24 cellular contexts compared by ENCODE assay signal in genomic region chr1:224041032-224041431, GRCh38.
"Had no signal": no experiment of that assay in that cellular context is flagged by ENCODE, and none has a peak within 500 bp of the region (broad histone marks: within the 10 kb centered on the region; RNA-seq: fewer than 3 reads in every experiment).

No MANE protein-coding gene starts in this region.

- DNase-seq: activated CD4-positive, alpha-beta memory T cell treated with anti-CD3 and anti-CD28 coated beads for 36 hours; activated CD4-positive, alpha-beta T cell treated with anti-CD3 and anti-CD28 coated beads for 36 hours; activated CD8-positive, alpha-beta memory T cell treated with anti-CD3 and anti-CD28 coated beads for 24 hours; activated effector memory CD4-positive, alpha-beta T cell treated with anti-CD3 and anti-CD28 coated beads, Interleukin-2, amount 50 U/mL, for 16 hours; activated naive CD4-positive, alpha-beta T cell treated with Interleukin-2 at 50 U/mL for 16 hours; activated naive CD8-positive, alpha-beta T cell treated with anti-CD3 and anti-CD28 coated beads, Interleukin-2, amount 50 U/mL, for 24 hours; activated T-cell treated with anti-CD3 and anti-CD28 coated beads, Interleukin-2, amount 50 U/mL, for 4 hours; amniotic stem cell; central memory CD4-positive, alpha-beta T cell; MM.1S; NCI-H1105; NCI-H1436; NCI-H1694 treated with DMSO at 0.1 percent for 48 hours; NCI-H2029 treated with DMSO at 0.1 percent for 48 hours; NCI-H510A treated with DMSO at 0.1 percent for 48 hours; NCI-H69; NK-92 treated with Interleukin-12 subunit alpha and Interleukin-12 subunit beta, amount 100 ng/mL, for 24 hours; OCI-M1; SHP77 treated with DMSO at 0.1 percent for 48 hours; T-cell; T-helper 2 cell; WERI-Rb-1 had no signal

- H3K9me3 ChIP-seq: breast epithelium had no signal

- H3K9me3 Mint-ChIP-seq: activated CD4-positive, alpha-beta memory T cell treated with anti-CD3 and anti-CD28 coated beads for 36 hours; activated naive CD4-positive, alpha-beta T cell treated with anti-CD3 and anti-CD28 coated beads, Interleukin-2, amount 50 U/mL, for 72 hours; activated naive CD8-positive, alpha-beta T cell treated with anti-CD3 and anti-CD28 coated beads, Interleukin-2, amount 50 U/mL, for 24 hours; activated T-cell treated with anti-CD3 and anti-CD28 coated beads, Interleukin-2, amount 50 U/mL, for 4 hours; T-cell had no signal

- H3K36me3 ChIP-seq: breast epithelium, WERI-Rb-1 had no signal

- H3K4me1 Mint-ChIP-seq: activated CD4-positive, alpha-beta T cell treated with anti-CD3 and anti-CD28 coated beads for 36 hours; activated naive CD8-positive, alpha-beta T cell treated with anti-CD3 and anti-CD28 coated beads, Interleukin-2, amount 50 U/mL, for 24 hours; T-cell had no signal

- ATAC-seq: activated CD4-positive, alpha-beta T cell treated with anti-CD3 and anti-CD28 coated beads for 36 hours; activated naive CD4-positive, alpha-beta T cell treated with anti-CD3 and anti-CD28 coated beads, Interleukin-2, amount 50 U/mL, for 72 hours; activated naive CD8-positive, alpha-beta T cell treated with anti-CD3 and anti-CD28 coated beads, Interleukin-2, amount 50 U/mL, for 24 hours; activated T-cell treated with anti-CD3 and anti-CD28 coated beads, Interleukin-2, amount 50 U/mL, for 4 hours; T-cell had no signal

- H3K4me3 ChIP-seq: breast epithelium had no signal

- H3K36me3 Mint-ChIP-seq: activated CD4-positive, alpha-beta memory T cell treated with anti-CD3 and anti-CD28 coated beads for 36 hours; activated naive CD4-positive, alpha-beta T cell treated with anti-CD3 and anti-CD28 coated beads, Interleukin-2, amount 50 U/mL, for 72 hours; T-cell had no signal

- H3K27me3 ChIP-seq: breast epithelium had no signal

- H3K4me3 Mint-ChIP-seq: activated CD4-positive, alpha-beta memory T cell treated with anti-CD3 and anti-CD28 coated beads for 36 hours; activated CD4-positive, alpha-beta T cell treated with anti-CD3 and anti-CD28 coated beads for 36 hours; activated naive CD8-positive, alpha-beta T cell treated with anti-CD3 and anti-CD28 coated beads, Interleukin-2, amount 50 U/mL, for 24 hours; activated T-cell treated with anti-CD3 and anti-CD28 coated beads, Interleukin-2, amount 50 U/mL, for 4 hours; T-cell had no signal

- H3K4me1 ChIP-seq: breast epithelium had no signal

- H3K27ac Mint-ChIP-seq: activated CD4-positive, alpha-beta memory T cell treated with anti-CD3 and anti-CD28 coated beads for 36 hours; activated CD4-positive, alpha-beta T cell treated with anti-CD3 and anti-CD28 coated beads for 36 hours; activated naive CD4-positive, alpha-beta T cell treated with anti-CD3 and anti-CD28 coated beads, Interleukin-2, amount 50 U/mL, for 72 hours; activated naive CD8-positive, alpha-beta T cell treated with anti-CD3 and anti-CD28 coated beads, Interleukin-2, amount 50 U/mL, for 24 hours; T-cell had no signal

- H3K27ac ChIP-seq: breast epithelium, WERI-Rb-1 had no signal
